8 cellular contexts compared by ENCODE assay signal in the genomic region with DNA sequence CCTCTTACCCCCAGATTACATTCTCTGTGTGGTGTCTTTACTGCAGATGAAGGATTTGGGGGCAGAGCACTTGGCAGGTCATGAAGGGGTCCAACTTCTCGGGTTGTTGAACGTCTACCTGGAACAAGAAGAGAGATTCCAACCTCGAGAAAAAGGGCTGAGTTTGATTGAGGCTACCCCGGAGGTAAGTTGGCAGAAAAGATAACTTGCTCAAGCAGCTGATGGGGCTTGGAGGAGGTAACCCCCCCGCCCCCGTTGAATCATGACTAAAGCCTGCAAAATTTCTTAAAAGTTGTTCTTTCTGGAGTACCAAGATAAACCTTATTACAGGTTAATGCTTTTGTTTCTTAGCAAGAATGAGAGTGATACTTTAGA. TPM values are rescaled to one million over a fixed set of nuclear protein-coding genes. Genes with fewer than 3 reads are reported as not detected.
DNase-seq lines count a peak whose midpoint lies in the region; ATAC-seq and TF ChIP-seq lines count a peak whose summit lies in the region.

No MANE protein-coding gene starts in this region.

- H3K4me2 ChIP-seq in hepatocyte, result peak overlapping the region; percentile 76

- H3K4me1 ChIP-seq in HUES64 (ENCODE audit: insufficient read depth, low read length) (peaks cover 28% of the 10 kb centered on the region), hepatocyte (ENCODE audit: insufficient read depth) (peaks cover 33% of the 10 kb centered on the region)

- DNase-seq in activated T-cell treated with anti-CD3 and anti-CD28 coated beads, Interleukin-2, amount 50 U/mL, for 4 hours, result peak; percentile 9
- DNase-seq in hepatocyte (ENCODE audit: low spot score) (no peak), NOMO-1 treated with dmso at 0.1 percent for 144 hours (lab: John Stamatoyannopoulos, UW; ENCODE audit: unreplicated experiment) (no peak), NCI-H2029 treated with DMSO at 0.1 percent for 48 hours (lab: John Stamatoyannopoulos, UW) (no peak)

- H3K9me3 ChIP-seq in HUES64 (ENCODE audit: insufficient read depth, low read depth, low read length) (no peaks in the 10 kb centered on the region), hepatocyte (ENCODE audit: low read depth) (no peaks in the 10 kb centered on the region)

- H3K27me3 ChIP-seq in HUES64 (ENCODE audit: insufficient read depth, low read length) (no peaks in the 10 kb centered on the region), hepatocyte (no peaks in the 10 kb centered on the region)

- H3K27ac ChIP-seq in HUES64 (ENCODE audit: low read depth, low read length), result peak overlapping the region; percentile 77
- peak overlapping the region; percentile 96 for H3K27ac ChIP-seq in hepatocyte

- H3K79me2 ChIP-seq in hepatocyte, result peaks cover 61% of the 10 kb centered on the region

- no peaks in the 10 kb centered on the region for H3K27me3 Mint-ChIP-seq in activated T-cell treated with anti-CD3 and anti-CD28 coated beads, Interleukin-2, amount 50 U/mL, for 4 hours (ENCODE audit: low read depth)
- no peaks in the 10 kb centered on the region for H3K27me3 Mint-ChIP-seq in stimulated activated memory B cell treated with anti-CD40 and anti-IgM and Interleukin-4, amounts not matched to agents 10 μg/mL and 1 μg/mL and 100 μg/mL, for 72 hours

- H4K20me1 ChIP-seq in hepatocyte (ENCODE audit: insufficient read depth, poor library complexity, severe bottlenecking), result peaks cover 48% of the 10 kb centered on the region

- H3K4me3 ChIP-seq in HUES64 (ENCODE audit: low read length), result peak overlapping the region; percentile 70
- H3K4me3 ChIP-seq in hepatocyte, result peak overlapping the region; percentile 83

- H3K27ac Mint-ChIP-seq in stimulated activated memory B cell treated with anti-CD40 and anti-IgM and Interleukin-4, amounts not matched to agents 10 μg/mL and 1 μg/mL and 100 μg/mL, for 72 hours, result peak overlapping the region; percentile 100

- H3K4me1 Mint-ChIP-seq in activated T-cell treated with anti-CD3 and anti-CD28 coated beads, Interleukin-2, amount 50 U/mL, for 4 hours (ENCODE audit: low read depth), result peaks cover 36% of the 10 kb centered on the region
- peaks cover 54% of the 10 kb centered on the region for H3K4me1 Mint-ChIP-seq in stimulated activated memory B cell treated with anti-CD40 and anti-IgM and Interleukin-4, amounts not matched to agents 10 μg/mL and 1 μg/mL and 100 μg/mL, for 72 hours

- no peak for ATAC-seq in activated T-cell treated with anti-CD3 and anti-CD28 coated beads, Interleukin-2, amount 50 U/mL, for 4 hours
- ATAC-seq in stimulated activated memory B cell treated with anti-CD40 and anti-IgM and Interleukin-4, amounts not matched to agents 10 μg/mL and 1 μg/mL and 100 μg/mL, for 72 hours, result no peak
- no peak for ATAC-seq in HG02571 (IDR thresholded peaks at IDR 0.05; ENCODE audit: unreplicated experiment)
- ATAC-seq in GM18907 (IDR thresholded peaks at IDR 0.05; ENCODE audit: unreplicated experiment), result no peak

- H3K9me3 Mint-ChIP-seq in activated T-cell treated with anti-CD3 and anti-CD28 coated beads, Interleukin-2, amount 50 U/mL, for 4 hours, result no peaks in the 10 kb centered on the region
- H3K9me3 Mint-ChIP-seq in stimulated activated memory B cell treated with anti-CD40 and anti-IgM and Interleukin-4, amounts not matched to agents 10 μg/mL and 1 μg/mL and 100 μg/mL, for 72 hours, result no peaks in the 10 kb centered on the region

- H3K9me2 ChIP-seq in hepatocyte (replicated peaks; ENCODE audit: insufficient read depth), result no peaks in the 10 kb centered on the region

- no peak for TF ChIP-seq CTCF in hepatocyte (IDR thresholded peaks at IDR 0.05; ENCODE audit: poor library complexity)

- H2AFZ ChIP-seq in hepatocyte, result no peak overlapping the region

- peak overlapping the region; percentile 96 for H3K9ac ChIP-seq in HUES64 (ENCODE audit: low read depth, low read length)

- H3K36me3 ChIP-seq in HUES64 (ENCODE audit: insufficient read depth, low read length), result peaks cover 50% of the 10 kb centered on the region
- no peaks in the 10 kb centered on the region for H3K36me3 ChIP-seq in hepatocyte (replicated peaks; ENCODE audit: insufficient read depth, low read depth)

- WGBS in HUES64, result 28% methylated on average over 6 of the region's 6 CpGs
- 6% methylated on average over 6 of the region's 6 CpGs for WGBS in hepatocyte (ENCODE audit: low lambda C conversion rate, missing lambda C conversion rate)

- H3K4me3 Mint-ChIP-seq in activated T-cell treated with anti-CD3 and anti-CD28 coated beads, Interleukin-2, amount 50 U/mL, for 4 hours, result peak overlapping the region; percentile 98
- peak overlapping the region; percentile 99 for H3K4me3 Mint-ChIP-seq in stimulated activated memory B cell treated with anti-CD40 and anti-IgM and Interleukin-4, amounts not matched to agents 10 μg/mL and 1 μg/mL and 100 μg/mL, for 72 hours

- peaks cover 15% of the 10 kb centered on the region for H3K36me3 Mint-ChIP-seq in activated T-cell treated with anti-CD3 and anti-CD28 coated beads, Interleukin-2, amount 50 U/mL, for 4 hours (ENCODE audit: insufficient read depth)
- H3K36me3 Mint-ChIP-seq in stimulated activated memory B cell treated with anti-CD40 and anti-IgM and Interleukin-4, amounts not matched to agents 10 μg/mL and 1 μg/mL and 100 μg/mL, for 72 hours, result peaks cover 25% of the 10 kb centered on the region

RNA-seq across cellular contexts. Expression of a gene that starts 1.5 kb away (rescaled TPM):
- 15.7 TPM for polyA plus RNA-seq in HUES64 (2013, experiment 1 of 2)
- polyA plus RNA-seq in HUES64 (2013, experiment 2 of 2), result 22.4 TPM
- 1 to 10 TPM in 2 of 3 donors, under 1 TPM in 1; 0.30 to 1.0 (median 1.0) TPM for total RNA-seq in activated T-cell treated with anti-CD3 and anti-CD28 coated beads, Interleukin-2, amount 50 U/mL, for 4 hours
- total RNA-seq in hepatocyte, result 127 and 134 TPM in 2 replicates
- polyA plus RNA-seq in hepatocyte, result 69.8 and 73.8 TPM in 2 replicates

Comparison
In these comparisons a context has a peak if more than half of its experiments do, and no peak if none do; other contexts are left out.
1. RNA of a gene that starts 1.5 kb away (total RNA-seq): 127 to 134 TPM in hepatocyte; 0.30 to 1.0 TPM in activated T-cell treated with anti-CD3 and anti-CD28 coated beads, Interleukin-2, amount 50 U/mL, for 4 hours; every median in the first group is over 10 times any median in the second.